ENCODE assay signal across 8 cellular contexts in the genomic region with DNA sequence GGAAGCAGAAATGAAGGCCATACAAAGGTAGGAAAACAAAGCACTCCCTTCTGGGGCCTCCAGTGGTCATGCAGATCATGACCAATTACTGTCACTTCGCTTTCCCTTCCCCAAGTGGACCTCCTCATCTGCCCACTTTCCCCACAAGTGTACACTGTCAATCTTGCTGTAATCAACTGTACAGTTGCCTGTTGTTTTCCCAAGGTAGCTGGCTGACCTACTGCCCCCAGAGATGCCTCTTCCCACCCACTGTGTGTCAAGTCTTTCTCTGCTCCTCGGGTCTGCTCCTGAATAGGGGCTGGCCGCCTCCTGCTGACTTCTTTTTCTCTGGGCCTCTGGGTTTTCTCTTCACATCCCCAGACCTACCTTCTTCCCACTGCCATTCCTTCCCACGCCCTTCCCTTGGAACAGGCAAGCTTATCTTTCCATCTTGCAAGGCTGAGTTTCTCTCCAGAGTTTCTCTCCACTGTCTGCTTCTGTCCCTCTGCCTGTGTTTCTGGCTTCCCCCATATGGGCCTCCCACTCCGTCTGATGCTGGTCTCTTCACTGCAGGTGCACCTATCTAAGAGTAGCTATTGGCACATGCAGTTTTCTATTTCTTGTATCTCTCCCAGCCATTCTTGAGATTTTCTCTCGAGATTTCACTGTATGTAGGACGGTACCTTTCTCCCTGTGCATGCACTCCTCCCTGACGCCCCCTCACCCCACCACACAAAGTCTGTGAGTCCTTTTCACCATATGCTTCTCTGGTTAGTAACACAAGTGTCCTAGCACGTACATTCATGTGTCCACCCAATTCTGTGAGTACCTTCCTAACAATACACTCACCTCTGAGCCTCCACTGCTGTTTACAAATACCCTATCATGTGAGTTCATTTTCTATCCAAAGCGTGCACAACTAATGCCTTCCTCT. TPM values are rescaled to one million over a fixed set of nuclear protein-coding genes. Genes with fewer than 3 reads are reported as not detected.
DNase-seq lines count a peak whose midpoint lies in the region; ATAC-seq, FAIRE-seq and TF ChIP-seq lines count a peak whose summit lies in the region.

No MANE protein-coding gene starts in this region.

- 76% methylated on average over 10 of the region's 10 CpGs for WGBS in SK-N-SH (ENCODE audit: low lambda C conversion rate)

- H3K4me3 ChIP-seq in SK-N-SH (ENCODE audit: low read depth in 2 of 2, low read length in 1 of 2), result peak overlapping the region; percentile 85 to 87
- H3K4me3 ChIP-seq in adipocyte (ENCODE audit: low read length), result peak overlapping the region; percentile 99
- H3K4me3 ChIP-seq in keratinocyte (ENCODE audit: control insufficient read depth in 2 of 3, extremely low read depth in 1 of 3, insufficient read depth in 2 of 3, low read depth in 1 of 3, low read length in 3 of 3), result peak overlapping the region; percentile 69 to 95 (median 79)

- H3K9ac ChIP-seq in SK-N-SH (peak overlapping the region; percentile 95), adipocyte (ENCODE audit: low read length) (peak overlapping the region; percentile 100), keratinocyte (ENCODE audit: control insufficient read depth, extremely low read depth, insufficient read depth, low read length) (peak overlapping the region; percentile 99)

- no peaks in the 10 kb centered on the region for H3K27me3 ChIP-seq in SK-N-SH (ENCODE audit: insufficient read depth)
- no peaks in the 10 kb centered on the region for H3K27me3 ChIP-seq in adipocyte (replicated peaks; ENCODE audit: control insufficient read depth, insufficient read depth, low read length)
- H3K27me3 ChIP-seq in keratinocyte (ENCODE audit: control insufficient read depth, extremely low read depth, insufficient read depth, low read length), result no peaks in the 10 kb centered on the region

- peaks cover 24% of the 10 kb centered on the region for H3F3A ChIP-seq in SK-N-SH (replicated peaks; ENCODE audit: insufficient read depth)

- H3K79me2 ChIP-seq in SK-N-SH (ENCODE audit: insufficient read depth), result peaks cover 73% of the 10 kb centered on the region
- peaks cover 71% of the 10 kb centered on the region for H3K79me2 ChIP-seq in keratinocyte (ENCODE audit: control insufficient read depth, insufficient read depth, low read length)

- CTCF ChIA-PET in SK-N-SH (lab: Yijun Ruan, JAX), result interaction anchor here (0.8 to 1.7 kb wide), 6 partner anchors 13 to 377 kb away, joined by 3 to 6 read pairs (median 3); no protein-coding TSS in a partner anchor

- DNase-seq in SK-N-SH (no peak), adipocyte (ENCODE audit: low read depth) (peak; percentile 66), keratinocyte (ENCODE audit: low read depth, low spot score) (no peak), substantia nigra (lab: John Stamatoyannopoulos, UW) (peak in 17 of 49 donors; percentile 4 to 55 (median 29)), NCI-H146 treated with DMSO at 0.1 percent for 48 hours (lab: John Stamatoyannopoulos, UW; ENCODE audit: unreplicated experiment) (no peak)

- H3K9me2 ChIP-seq in SK-N-SH, result no peaks in the 10 kb centered on the region

- H3K9me1 ChIP-seq in keratinocyte (ENCODE audit: control insufficient read depth, extremely low read depth, insufficient read depth, low read length), result peaks cover 2% of the 10 kb centered on the region

- H3K4me1 ChIP-seq in SK-N-SH (ENCODE audit: control insufficient read depth in 1 of 2, insufficient read depth in 2 of 2, low read depth in 1 of 2, low read length in 1 of 2) (peaks cover 18 to 19% of the 10 kb centered on the region in 2 experiments; a peak in 3 of 4 replicates), adipocyte (ENCODE audit: control insufficient read depth, insufficient read depth, low read length) (peaks cover 35% of the 10 kb centered on the region), keratinocyte (ENCODE audit: control insufficient read depth, extremely low read depth, insufficient read depth, low read length) (peaks cover 50% of the 10 kb centered on the region)

- ATAC-seq in SK-N-SH treated with all-trans-retinoic acid at 6 μM for 48 hours, result no peak
- ATAC-seq in GM21423 (IDR thresholded peaks at IDR 0.05; ENCODE audit: unreplicated experiment), result no peak
- ATAC-seq in HG03565 (IDR thresholded peaks at IDR 0.05; ENCODE audit: unreplicated experiment), result no peak

- H3K27ac ChIP-seq in SK-N-SH (ENCODE audit: low read depth in 2 of 2, low read length in 1 of 2) (peak overlapping the region in 1 of 2 experiments; percentile 84; a peak in 2 of 4 replicates), keratinocyte (ENCODE audit: control insufficient read depth, insufficient read depth, low read length) (peak overlapping the region; percentile 98), substantia nigra (ENCODE audit: low read depth, low read length, poor library complexity, severe bottlenecking) (peak overlapping the region; percentile 97)

- dilution Hi-C loops in keratinocyte (cut with MboI; ENCODE audit: extremely low pct_ligation_motif_present, low sequenced_read_pairs), result no loop called here

- H4K20me1 ChIP-seq in SK-N-SH (ENCODE audit: insufficient read depth) (peaks cover 54% of the 10 kb centered on the region), keratinocyte (ENCODE audit: control insufficient read depth, extremely low read depth, insufficient read depth, low read length) (peaks cover 42% of the 10 kb centered on the region)

- H2AFZ ChIP-seq in SK-N-SH (ENCODE audit: low read depth), result no peak overlapping the region
- H2AFZ ChIP-seq in keratinocyte (ENCODE audit: control insufficient read depth, low read length), result no peak overlapping the region

- H3K4me2 ChIP-seq in SK-N-SH, result peak overlapping the region; percentile 82
- H3K4me2 ChIP-seq in keratinocyte (ENCODE audit: control insufficient read depth, extremely low read depth, insufficient read depth, low read depth, low read length), result peak overlapping the region; percentile 93

- no peak for FAIRE-seq in keratinocyte (lab: Jason Lieb, UNC)

- no peak for TF ChIP-seq CTCF in SK-N-SH (IDR thresholded peaks at IDR 0.05)
- no peak for TF ChIP-seq CTCF in keratinocyte (optimal IDR thresholded peaks at IDR 0.05 in 1 of 3, IDR thresholded peaks at IDR 0.05 in 1 of 3, conservative IDR thresholded peaks at IDR 0.05 in 1 of 3; ENCODE audit: extremely low read depth in 1 of 3, insufficient read depth in 2 of 3, low read length in 3 of 3)

- no peak for TF ChIP-seq RAD21 in SK-N-SH (IDR thresholded peaks at IDR 0.05; ENCODE audit: low read length)

- H3K36me3 ChIP-seq in SK-N-SH (replicated peaks in 1 of 2; ENCODE audit: control insufficient read depth in 1 of 2, insufficient read depth in 2 of 2, low read length in 1 of 2) (peaks cover 0 to 7% of the 10 kb centered on the region in 2 experiments), adipocyte (ENCODE audit: control insufficient read depth, insufficient read depth, low read length, severe bottlenecking) (peaks cover 31% of the 10 kb centered on the region), keratinocyte (ENCODE audit: control insufficient read depth in 2 of 2, extremely low read depth in 1 of 2, insufficient read depth in 2 of 2, low read length in 2 of 2) (peaks cover 10 to 28% of the 10 kb centered on the region in 2 experiments)

- no peaks in the 10 kb centered on the region for H3K9me3 ChIP-seq in SK-N-SH
- no peaks in the 10 kb centered on the region for H3K9me3 ChIP-seq in adipocyte (ENCODE audit: control insufficient read depth, low read length)
- H3K9me3 ChIP-seq in keratinocyte (ENCODE audit: control insufficient read depth, low read depth, low read length), result no peaks in the 10 kb centered on the region

- POLR2A ChIA-PET in SK-N-SH (lab: Yijun Ruan, JAX), result no interaction called here

- TF ChIP-seq EP300 in SK-N-SH (IDR thresholded peaks at IDR 0.05; ENCODE audit: borderline replicate concordance in 1 of 2, low read depth in 1 of 2, low read length in 1 of 2), result no peak

TF ChIP-seq in SK-N-SH, 30 proteins besides CTCF, POLR2A, EP300 and RAD21 (continues in another document):
- TF ChIP-seq GATA2 (CRISPR knock-in tag; IDR thresholded peaks at IDR 0.05), result peak; percentile 12; the same call in 1 of the 2 replicates
- no peak for TF ChIP-seq SMC3 (IDR thresholded peaks at IDR 0.05; ENCODE audit: low read depth, low read length)
- no peak for TF ChIP-seq POLR2AphosphoS5 (IDR thresholded peaks at IDR 0.05; ENCODE audit: low read depth, low read length)
- no peak for TF ChIP-seq MAX (IDR thresholded peaks at IDR 0.05; ENCODE audit: low read depth)
- TF ChIP-seq SIN3A (IDR thresholded peaks at IDR 0.05; ENCODE audit: borderline replicate concordance, low read depth, low read length), result no peak

TF ChIP-seq in SK-N-SH treated with all-trans-retinoic acid at 6 μM for 48 hours, 23 proteins besides CTCF, POLR2A, EP300 and RAD21:
- no peak for TF ChIP-seq GLIS3 (CRISPR knock-in tag; IDR thresholded peaks at IDR 0.05)
- no peak for TF ChIP-seq PPARA (CRISPR knock-in tag; IDR thresholded peaks at IDR 0.05; ENCODE audit: borderline replicate concordance)
- TF ChIP-seq ISL1 (CRISPR knock-in tag; IDR thresholded peaks at IDR 0.05), result no peak
- no peak for TF ChIP-seq ZC3H10 (CRISPR knock-in tag; IDR thresholded peaks at IDR 0.05)
- TF ChIP-seq ZNF8 (CRISPR knock-in tag; IDR thresholded peaks at IDR 0.05), result no peak

RNA-seq across cellular contexts. Expression of gene ELL2, which starts 2.3 kb away (rescaled TPM):
- polyA plus RNA-seq in SK-N-SH (2012; rRNA removed) (18.4 and 27.4 TPM in 2 replicates), keratinocyte (74.8 to 100 TPM (median 81.1 TPM) in 3 replicates)
- polyA plus RNA-seq in SK-N-SH (2012; cell fraction: cytosol; rRNA removed), result 22.3 and 24.9 TPM in 2 replicates
- polyA plus RNA-seq in SK-N-SH (2012; cell fraction: nucleus; rRNA removed), result 25.1 and 49.5 TPM in 2 replicates
- polyA plus RNA-seq in keratinocyte (2011; ENCODE audit: low read depth), result 137 TPM
- 48.0 and 87.5 TPM in 2 replicates for polyA plus RNA-seq in keratinocyte (2011; cell fraction: cytosol; rRNA removed)
- 81.5 and 105 TPM in 2 replicates for polyA plus RNA-seq in keratinocyte (2011; cell fraction: nucleus; rRNA removed)
- 65.7 and 69.5 TPM in 2 replicates for polyA plus RNA-seq in keratinocyte (2012; ENCODE audit: low replicate concordance)
- polyA minus RNA-seq in keratinocyte, result 31.2 to 194 TPM (median 108 TPM) in 3 replicates
- polyA minus RNA-seq in keratinocyte (2011; cell fraction: cytosol; rRNA and poly(A)+ RNA removed), result 103 TPM
- 182 and 311 TPM in 2 replicates for polyA minus RNA-seq in keratinocyte (2011; cell fraction: nucleus; rRNA and poly(A)+ RNA removed)
